Comparison of ENCODE assay signal across 12 cellular contexts in genomic region chr1:22184892-22185612, GRCh38. TPM values are rescaled to one million over a fixed set of nuclear protein-coding genes. Genes with fewer than 3 reads are reported as not detected.
DNase-seq lines count a peak whose midpoint lies in the region; ATAC-seq and TF ChIP-seq lines count a peak whose summit lies in the region.
"Had no signal": no experiment of that assay in that cellular context is flagged by ENCODE, and none has a peak within 500 bp of the region (broad histone marks: within the 10 kb centered on the region; RNA-seq: fewer than 3 reads in every experiment).

No MANE protein-coding gene starts in this region.

- DNase-seq in Jurkat, Clone E6-1 (ENCODE audit: low read depth, low spot score): peak; percentile 24
- peak; percentile 47 for DNase-seq in NCI-H226
- DNase-seq in cardiac fibroblast (ENCODE audit: low read depth in 2 of 2): peak; percentile 39 to 43
- peak; percentile 63 for DNase-seq in renal cortical epithelial cell (ENCODE audit: low read depth)
- no peak for DNase-seq in germinal center (ENCODE audit: low spot score)
- DNase-seq: stimulated activated naive B cell treated with anti-CD40 and anti-IgM and Interleukin-4, amounts not matched to agents 10 μg/mL and 1 μg/mL and 100 μg/mL, for 72 hours had no signal

- TF ChIP-seq CTCF in cardiac fibroblast (IDR thresholded peaks at IDR 0.05; ENCODE audit: low read depth, low read length): no peak

- ATAC-seq in HG02798 (IDR thresholded peaks at IDR 0.05; ENCODE audit: poor library complexity, unreplicated experiment) (no peak), HG02588 (IDR thresholded peaks at IDR 0.05; ENCODE audit: unreplicated experiment) (no peak), GM18867 (IDR thresholded peaks at IDR 0.05; ENCODE audit: unreplicated experiment) (no peak)
- ATAC-seq: stimulated activated naive B cell treated with anti-CD40 and anti-IgM and Interleukin-4, amounts not matched to agents 10 μg/mL and 1 μg/mL and 100 μg/mL, for 72 hours had no signal

- no peak overlapping the region for H3K4me3 ChIP-seq in Jurkat, Clone E6-1 (ENCODE audit: low read length)
- no peak overlapping the region for H3K4me3 ChIP-seq in cardiac fibroblast (replicated peaks in 1 of 2; ENCODE audit: low read depth in 2 of 2, low read length in 2 of 2)
- H3K4me3 ChIP-seq: adrenal gland, HAP-1 had no signal

RNA-seq across cellular contexts. Expression of gene WNT4, which starts 42.2 kb away (rescaled TPM):
- not detected for polyA plus RNA-seq in Jurkat, Clone E6-1 (2012; ENCODE audit: insufficient read depth, insufficient read length)
- total RNA-seq in renal cortical epithelial cell: under 0.01 and 0.17 TPM in 2 replicates
- polyA plus RNA-seq: IgD-negative memory B cell had no signal
